In genomic region chr9:76438841-76439588, GRCh38 we compare ENCODE assay signal across 9 cellular contexts.
A peak's percentile ranks its signal among the peaks of the same experiment; 100 is the strongest.
DNase-seq lines count a peak whose midpoint lies in the region; ATAC-seq and TF ChIP-seq lines count a peak whose summit lies in the region.
"Had no signal": no experiment of that assay in that cellular context is flagged by ENCODE, and none has a peak within 500 bp of the region (broad histone marks: within the 10 kb centered on the region; RNA-seq: fewer than 3 reads in every experiment).

No MANE protein-coding gene starts in this region.

- no peak for TF ChIP-seq CTCF in GM10248 (IDR thresholded peaks at IDR 0.05; ENCODE audit: control extremely low read depth, extremely low read depth, low read depth, missing control alignments)

- POLR2A ChIA-PET in GM10248 (lab: Yijun Ruan, JAX): interaction anchor here (0.6 to 1.0 kb wide), 6 partner anchors 17 to 548 kb away, joined by 3 to 8 read pairs (median 4); no protein-coding TSS in a partner anchor

- DNase-seq in GM10248 (ENCODE audit: extremely low spot score) (peak; percentile 47), NCI-H1694 treated with DMSO at 0.1 percent for 48 hours (lab: John Stamatoyannopoulos, UW) (no peak), NCI-H2171 treated with DMSO at 0.1 percent for 48 hours (lab: John Stamatoyannopoulos, UW) (no peak), COLO829 (ENCODE audit: low spot score) (no peak), SW 1271 (lab: John Stamatoyannopoulos, UW) (no peak)
- DNase-seq: Kasumi-1 had no signal

- CTCF ChIA-PET in GM10248 (lab: Yijun Ruan, JAX): interaction anchor here (1.8 to 2.2 kb wide), 2 partner anchors 9 to 17 kb away, joined by 5 to 9 read pairs; no protein-coding TSS in a partner anchor

- ATAC-seq in GM18907 (IDR thresholded peaks at IDR 0.05; ENCODE audit: unreplicated experiment) (peak; percentile 83), HG02623 (IDR thresholded peaks at IDR 0.05; ENCODE audit: unreplicated experiment) (peak; percentile 58), HG03469 (IDR thresholded peaks at IDR 0.05; ENCODE audit: unreplicated experiment) (peak; percentile 67)
